Comparison of ENCODE assay signal across 1 cellular context in genomic region chr16:58684354-58685083, GRCh38.
A peak's percentile ranks its signal among the peaks of the same experiment; 100 is the strongest.
TF ChIP-seq lines count a peak whose summit lies in the region.

TSS of gene SLC38A7 (minus strand) at chr16:58684770. CDS start at chr16:58680126, 4,644 bp downstream.

TF ChIP-seq in K562, 482 proteins besides CTCF, POLR2A, EP300 and RAD21 (continued from another document and continues in another):
- TF ChIP-seq CHD7 (IDR thresholded peaks at IDR 0.05; ENCODE audit: low read depth, low read length) (no peak), KLF13 (tag; IDR thresholded peaks at IDR 0.05; ENCODE audit: borderline replicate concordance, low read depth) (no peak), SMARCB1 (IDR thresholded peaks at IDR 0.05; ENCODE audit: insufficient read length, low read depth) (no peak), SRSF7 (optimal IDR thresholded peaks at IDR 0.05; ENCODE audit: low read depth, low read length) (no peak), POLR3G (IDR thresholded peaks at IDR 0.05; ENCODE audit: extremely low read depth, insufficient read length, insufficient replicate concordance) (no peak), ZNF121 (CRISPR knock-in tag; conservative IDR thresholded peaks at IDR 0.05) (no peak), CEBPG (CRISPR knock-in tag; IDR thresholded peaks at IDR 0.05) (no peak), CEBPG (tag; conservative IDR thresholded peaks at IDR 0.05 in 1 of 2, IDR thresholded peaks at IDR 0.05 in 1 of 2) (no peak), POLR2G (IDR thresholded peaks at IDR 0.05; ENCODE audit: low read depth, low read length) (peak; percentile 60; the same call in 1 of the 2 replicates), ZNF778 (CRISPR knock-in tag; IDR thresholded peaks at IDR 0.05) (no peak), HOXB6 (CRISPR knock-in tag; IDR thresholded peaks at IDR 0.05; ENCODE audit: borderline replicate concordance) (no peak), PHF20 (IDR thresholded peaks at IDR 0.05; ENCODE audit: partially characterized antibody) (peak; percentile 96), STAT6 (CRISPR knock-in tag; IDR thresholded peaks at IDR 0.05) (peak; percentile 74; the same call in 1 of the 2 replicates), ZFP36 (IDR thresholded peaks at IDR 0.05; ENCODE audit: low read depth, low read length, partially characterized antibody) (no peak), HCFC1 (IDR thresholded peaks at IDR 0.05; ENCODE audit: low read depth, low read length) (peak; percentile 98), ZNF76 (CRISPR knock-in tag; IDR thresholded peaks at IDR 0.05; ENCODE audit: borderline replicate concordance) (no peak), TSHZ1 (CRISPR knock-in tag; IDR thresholded peaks at IDR 0.05) (no peak), POLR2B (IDR thresholded peaks at IDR 0.05; ENCODE audit: low read depth, partially characterized antibody) (no peak), GTF2F1 (IDR thresholded peaks at IDR 0.05; ENCODE audit: low read depth, low read length) (no peak), EGR1 (conservative IDR thresholded peaks at IDR 0.05) (no peak), U2AF1 (optimal IDR thresholded peaks at IDR 0.05; ENCODE audit: low read depth, low read length) (no peak), GABPB1 (CRISPR knock-in tag; IDR thresholded peaks at IDR 0.05) (no peak), SMAD3 (CRISPR knock-in tag; conservative IDR thresholded peaks at IDR 0.05) (no peak), PREB (CRISPR knock-in tag; IDR thresholded peaks at IDR 0.05) (no peak), ZNF592 (IDR thresholded peaks at IDR 0.05) (no peak), ATF7 (IDR thresholded peaks at IDR 0.05) (no peak; the same call in 1 of the 2 replicates), ZNF253 (CRISPR knock-in tag; conservative IDR thresholded peaks at IDR 0.05) (no peak), CREBBP (IDR thresholded peaks at IDR 0.05; ENCODE audit: low read depth, low read length) (no peak), TCF7L2 (IDR thresholded peaks at IDR 0.05; ENCODE audit: low read depth, low read length) (no peak), ZNF277 (CRISPR knock-in tag; IDR thresholded peaks at IDR 0.05; ENCODE audit: borderline replicate concordance) (no peak), ZFX (CRISPR knock-in tag; IDR thresholded peaks at IDR 0.05) (no peak), ZFP30 (CRISPR knock-in tag; IDR thresholded peaks at IDR 0.05; ENCODE audit: borderline replicate concordance) (no peak), HNRNPH1 (optimal IDR thresholded peaks at IDR 0.05; ENCODE audit: low read depth, low read length) (no peak), RBFOX2 (IDR thresholded peaks at IDR 0.05; ENCODE audit: low read depth, low read length) (peak; percentile 63; the same call in 1 of the 2 replicates), CHD2 (IDR thresholded peaks at IDR 0.05; ENCODE audit: low read depth, low read length) (no peak), SAFB (IDR thresholded peaks at IDR 0.05; ENCODE audit: borderline replicate concordance, low read depth, low read length) (no peak), ARID1B (IDR thresholded peaks at IDR 0.05) (no peak), ELF2 (CRISPR knock-in tag; IDR thresholded peaks at IDR 0.05) (no peak), ZNF431 (CRISPR knock-in tag; IDR thresholded peaks at IDR 0.05) (no peak)
